Comparison of ENCODE assay signal across 23 cellular contexts in the genomic region with DNA sequence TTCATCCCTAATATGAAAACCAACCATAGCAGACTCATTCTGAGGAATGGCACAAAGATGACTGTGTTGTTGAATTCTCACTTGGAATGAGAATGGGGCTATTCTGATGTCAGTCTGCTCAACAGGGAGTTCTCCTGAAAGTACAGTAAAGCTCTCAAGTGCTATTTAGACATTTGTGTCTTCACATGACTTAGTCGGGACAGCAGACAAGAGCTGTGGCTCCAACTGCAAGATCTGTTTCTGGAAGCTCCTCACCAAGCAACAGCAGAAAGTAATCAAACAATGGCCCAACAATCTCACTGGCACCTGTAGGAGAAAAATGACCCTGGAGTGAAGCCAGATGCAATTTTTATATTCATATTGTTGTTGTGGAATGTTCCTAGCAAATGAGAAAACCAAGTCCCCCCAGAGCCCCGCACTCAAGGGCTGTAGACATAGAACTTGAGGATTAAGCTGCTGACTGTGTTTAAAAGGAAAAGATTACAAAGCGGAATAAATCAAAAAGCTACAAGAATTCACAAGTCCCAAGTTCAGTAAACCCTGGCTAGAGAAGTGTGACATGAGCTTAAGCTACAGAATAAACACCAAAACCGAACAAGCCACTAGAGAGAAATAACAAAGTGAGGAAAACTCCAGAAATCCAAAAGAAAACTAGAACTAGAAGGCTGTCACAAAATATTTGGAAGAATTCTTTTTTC.
DNase-seq lines count a peak whose midpoint lies in the region; ATAC-seq and TF ChIP-seq lines count a peak whose summit lies in the region.
"Had no signal": no experiment of that assay in that cellular context is flagged by ENCODE, and none has a peak within 500 bp of the region (broad histone marks: within the 10 kb centered on the region; RNA-seq: fewer than 3 reads in every experiment).

No MANE protein-coding gene starts in this region.

- H3K4me3 ChIP-seq in right atrium auricular region (no peak overlapping the region), transverse colon (no peak overlapping the region), lower lobe of right lung (no peak overlapping the region)
- H3K4me3 ChIP-seq: BLaER1, GM12878, GM23248, HAP-1, MG63 had no signal

- WGBS in transverse colon (ENCODE audit: low coverage in 1 of 2), 2 donors, result 50 to 51% methylated on average over 3 to 4 of the region's 4 CpGs

- H3K9me3 ChIP-seq in right atrium auricular region (no peaks in the 10 kb centered on the region), transverse colon (no peaks in the 10 kb centered on the region), T-helper 17 cell (ENCODE audit: control insufficient read depth, low read length, poor library complexity, severe bottlenecking) (no peaks in the 10 kb centered on the region), lower lobe of right lung (no peaks in the 10 kb centered on the region)
- H3K9me3 ChIP-seq: BLaER1, Caco-2, HAP-1, MG63 had no signal

- no peaks in the 10 kb centered on the region for H3K4me1 Mint-ChIP-seq in T-helper 17 cell

- TF ChIP-seq POLR2A in transverse colon (IDR thresholded peaks at IDR 0.05), result no peak

- TF ChIP-seq CTCF in right atrium auricular region (IDR thresholded peaks at IDR 0.05) (no peak), transverse colon (IDR thresholded peaks at IDR 0.05) (no peak), lower lobe of right lung (IDR thresholded peaks at IDR 0.05) (no peak)

- H3K27ac Mint-ChIP-seq in T-helper 17 cell, result no peak overlapping the region
- H3K27ac Mint-ChIP-seq: CD4-positive, alpha-beta T cell had no signal

- H3K36me3 Mint-ChIP-seq in T-helper 17 cell (ENCODE audit: low read depth), result no peaks in the 10 kb centered on the region

- H3K4me1 ChIP-seq in right atrium auricular region (peaks cover 0 to 6% of the 10 kb centered on the region in 2 donors), transverse colon (peaks cover 0 to 13% (median 5%) of the 10 kb centered on the region in 4 donors), lower lobe of right lung (no peaks in the 10 kb centered on the region)
- H3K4me1 ChIP-seq: BLaER1, Caco-2, HAP-1 had no signal

- H3K27ac ChIP-seq in right atrium auricular region (peak overlapping the region; percentile 68 to 85), transverse colon (peak overlapping the region in 3 of 4 donors; percentile 11 to 34 (median 12)), lower lobe of right lung (no peak overlapping the region)
- H3K27ac ChIP-seq: BLaER1, GM23248 had no signal

- H3K27me3 ChIP-seq in right atrium auricular region (no peaks in the 10 kb centered on the region), transverse colon (no peaks in the 10 kb centered on the region), lower lobe of right lung (ENCODE audit: low read depth) (no peaks in the 10 kb centered on the region)
- H3K27me3 ChIP-seq: BLaER1, MG63 had no signal

- no peak for DNase-seq in Right ventricle myocardium superior
- DNase-seq in right atrium auricular region (ENCODE audit: low spot score), result no peak
- peak; percentile 30 for DNase-seq in myocyte (ENCODE audit: low read depth)
- DNase-seq in transverse colon, result no peak
- DNase-seq in T-helper 17 cell, result no peak
- no peak for DNase-seq in lower lobe of right lung
- DNase-seq in 8988T, result no peak
- DNase-seq: ACHN; Caco-2; CD4-positive, alpha-beta T cell; DMS 273 treated with DMSO at 0.1 percent for 48 hours; DMS79 treated with DMSO at 0.1 percent for 48 hours; Kasumi-1; MG63; NCI-H1417 treated with DMSO at 0.1 percent for 48 hours; NCI-H187; NCI-H446 treated with DMSO at 0.1 percent for 48 hours; NCI-H526 treated with DMSO at 0.1 percent for 48 hours; OCI-M1 had no signal

- in situ Hi-C loops in transverse colon (cut with MboI; ENCODE audit: low pct_ligation_motif_present in 1 of 4, low pct_unique_long_range_greater_than_20kb in 1 of 4, low sequenced_read_pairs in 3 of 4), result no loop called here

- H3K27me3 Mint-ChIP-seq in T-helper 17 cell, result peaks cover 6% of the 10 kb centered on the region

- TF ChIP-seq EP300 in transverse colon (IDR thresholded peaks at IDR 0.05; ENCODE audit: low read depth), result no peak

- ATAC-seq in Right ventricle myocardium superior (ENCODE audit: poor library complexity), result peak; percentile 94
- no peak for ATAC-seq in T-helper 17 cell
- no peak for ATAC-seq in lower lobe of right lung
- ATAC-seq: GM12878 had no signal

- no peaks in the 10 kb centered on the region for H3K36me3 ChIP-seq in right atrium auricular region
- H3K36me3 ChIP-seq in transverse colon, result no peaks in the 10 kb centered on the region
- H3K36me3 ChIP-seq in lower lobe of right lung, result no peaks in the 10 kb centered on the region
- H3K36me3 ChIP-seq: BLaER1, HAP-1, MG63 had no signal

- intact Hi-C loops in Right ventricle myocardium superior (cut with DNase I) (no loop called here), transverse colon (cut with DNase I; ENCODE audit: low total_unique reads) (no loop called here), lower lobe of right lung (cut with DNase I) (no loop called here)

- no peak overlapping the region for H3K4me3 Mint-ChIP-seq in T-helper 17 cell
- H3K4me3 Mint-ChIP-seq: CD4-positive, alpha-beta T cell had no signal
